Comparison of ENCODE assay signal across 9 cellular contexts in genomic region chr16:4500283-4500682, GRCh38. TPM values are rescaled to one million over a fixed set of nuclear protein-coding genes. Genes with fewer than 3 reads are reported as not detected.
DNase-seq lines count a peak whose midpoint lies in the region; ATAC-seq and TF ChIP-seq lines count a peak whose summit lies in the region.
"Had no signal": no experiment of that assay in that cellular context is flagged by ENCODE, and none has a peak within 500 bp of the region (broad histone marks: within the 10 kb centered on the region; RNA-seq: fewer than 3 reads in every experiment).

No MANE protein-coding gene starts in this region.

- peak overlapping the region; percentile 27 for H2AK5ac ChIP-seq in IMR-90 (ENCODE audit: low read depth, low read length)

- H3K27ac Mint-ChIP-seq in effector memory CD8-positive, alpha-beta T cell = peak overlapping the region; percentile 12 to 68
- peak overlapping the region; percentile 7 for H3K27ac Mint-ChIP-seq in mesothelial cell of epicardium

- H3K36me3 Mint-ChIP-seq in effector memory CD8-positive, alpha-beta T cell (ENCODE audit: insufficient read depth) = peaks cover 10% of the 10 kb centered on the region
- no peaks in the 10 kb centered on the region for H3K36me3 Mint-ChIP-seq in mesothelial cell of epicardium

- peak overlapping the region; percentile 88 for H2BK20ac ChIP-seq in IMR-90 (ENCODE audit: low read depth, low read length)

- H3K36me3 ChIP-seq in IMR-90 (ENCODE audit: control insufficient read depth, insufficient read depth, low read length) = no peaks in the 10 kb centered on the region; the same call in 1 of the 2 replicates
- H3K36me3 ChIP-seq: ovary had no signal

- WGBS in IMR-90 (ENCODE audit: extremely low coverage in 2 of 2, insufficient read length in 1 of 2), 2 experiments = 25% methylated on average over 2 of the region's 3 CpGs; no CpG with 5 or more reads in 1 of the 2 experiments

- peak overlapping the region; percentile 87 for H2BK5ac ChIP-seq in IMR-90 (ENCODE audit: low read depth, low read length, poor library complexity, severe bottlenecking)

- intact Hi-C loops in IMR-90 (cut with micrococcal nuclease) = no loop called here

- H3K4me1 Mint-ChIP-seq in effector memory CD8-positive, alpha-beta T cell (ENCODE audit: low read depth in 2 of 2) = peaks cover 51 to 81% of the 10 kb centered on the region in 2 donors
- peaks cover 12% of the 10 kb centered on the region for H3K4me1 Mint-ChIP-seq in mesothelial cell of epicardium

- H3K4me3 Mint-ChIP-seq in effector memory CD8-positive, alpha-beta T cell = no peak overlapping the region
- H3K4me3 Mint-ChIP-seq in mesothelial cell of epicardium = no peak overlapping the region

- H3K4me1 ChIP-seq in IMR-90 (ENCODE audit: control insufficient read depth, insufficient read depth, low read length) = peaks cover 24% of the 10 kb centered on the region

- H2AK9ac ChIP-seq in IMR-90 (replicated peaks; ENCODE audit: low read depth, low read length, poor library complexity) = peak overlapping the region; percentile 33

- no peaks in the 10 kb centered on the region for H3K27me3 Mint-ChIP-seq in effector memory CD8-positive, alpha-beta T cell
- H3K27me3 Mint-ChIP-seq in mesothelial cell of epicardium (ENCODE audit: low read depth) = no peaks in the 10 kb centered on the region

- H3K9me1 ChIP-seq in IMR-90 (ENCODE audit: insufficient read depth, low read length) = peaks cover 35% of the 10 kb centered on the region

- DNase-seq in 8988T (peak; percentile 42), IMR-90 (peak; percentile 88), mesothelial cell of epicardium (ENCODE audit: low spot score in 2 of 2, unreplicated experiment in 2 of 2) (no peak), NCI-H510A treated with DMSO at 0.1 percent for 48 hours (lab: John Stamatoyannopoulos, UW) (no peak), OCI-M1 (lab: John Stamatoyannopoulos, UW) (no peak)
- no peak for DNase-seq in effector memory CD8-positive, alpha-beta T cell
- DNase-seq: ovary had no signal

- H3K27ac ChIP-seq in IMR-90 (ENCODE audit: insufficient read depth, low read length) = peak overlapping the region; percentile 43; the same call in 1 of the 2 replicates

- peak overlapping the region; percentile 84 for H2BK120ac ChIP-seq in IMR-90 (ENCODE audit: low read depth, low read length)

- H4K8ac ChIP-seq in IMR-90 (ENCODE audit: low read depth in 2 of 2, low read length in 2 of 2) = peak overlapping the region in 1 of 2 experiments; percentile 54; a peak in 2 of 4 replicates

- ATAC-seq in IMR-90 (ENCODE audit: low read depth) (peak; percentile 87), GM18909 (IDR thresholded peaks at IDR 0.05; ENCODE audit: poor library complexity, unreplicated experiment) (no peak), GM21825 (IDR thresholded peaks at IDR 0.05; ENCODE audit: unreplicated experiment) (no peak)
- no peak for ATAC-seq in effector memory CD8-positive, alpha-beta T cell (replicated peaks)

- in situ Hi-C loops in IMR-90 (cut with MboI; ENCODE audit: low sequenced_read_pairs) = loop anchor here (25.0 kb wide), 1 partner anchor 462 kb away; the partner anchor contains the start of gene SEC14L5

- H3K4me2 ChIP-seq in IMR-90 (ENCODE audit: low read depth, low read length) = peak overlapping the region; percentile 66

- peak overlapping the region; percentile 27; the same call in 1 of the 2 replicates for H4K5ac ChIP-seq in IMR-90 (ENCODE audit: low read depth, low read length)

- H3K4me3 ChIP-seq in IMR-90 (ENCODE audit: insufficient read depth, low read depth, low read length) = no peak overlapping the region

- no peak overlapping the region for H3K9ac ChIP-seq in IMR-90 (ENCODE audit: low read depth, low read length)

- no peak for TF ChIP-seq POLR2A in IMR-90 (IDR thresholded peaks at IDR 0.05; ENCODE audit: low read depth, low read length)

- peak overlapping the region; percentile 68 for H3K56ac ChIP-seq in IMR-90 (ENCODE audit: extremely low read depth, insufficient read depth, low read length)

- H4K20me1 ChIP-seq in IMR-90 (ENCODE audit: insufficient read depth, low read length) = peaks cover 15% of the 10 kb centered on the region

- no TSS peak for BruUV-seq in IMR-90 (replicated peaks; lab: Mats Ljungman, UMichigan)

- peak overlapping the region; percentile 50; the same call in 1 of the 3 replicates for H2BK15ac ChIP-seq in IMR-90 (ENCODE audit: low read depth, low read length)

- TF ChIP-seq RAD21 in IMR-90 (IDR thresholded peaks at IDR 0.05; ENCODE audit: low read length) = no peak

- no peaks in the 10 kb centered on the region for H3K27me3 ChIP-seq in IMR-90 (ENCODE audit: control insufficient read depth, insufficient read depth, low read length)
- H3K27me3 ChIP-seq: ovary had no signal

- H3K79me1 ChIP-seq in IMR-90 (ENCODE audit: low read depth in 1 of 2, low read length in 2 of 2) = peaks cover 34 to 88% of the 10 kb centered on the region in 2 experiments

- peak overlapping the region; percentile 69; the same call in 1 of the 2 replicates for H3K23ac ChIP-seq in IMR-90 (ENCODE audit: low read depth, low read length)

- no peaks in the 10 kb centered on the region for H3K9me3 ChIP-seq in IMR-90 (ENCODE audit: control insufficient read depth, insufficient read depth, low read length)
- H3K9me3 ChIP-seq: ovary had no signal

- CTCF ChIA-PET in IMR-90 (lab: Yijun Ruan, JAX) = interaction anchor here (0.6 to 1.7 kb wide), 4 partner anchors 22 to 183 kb away, joined by 3 to 5 read pairs (median 4); no protein-coding TSS in a partner anchor

- H3K14ac ChIP-seq in IMR-90 (replicated peaks; ENCODE audit: low read depth, low read length) = peak overlapping the region; percentile 73

- H4K91ac ChIP-seq in IMR-90 (ENCODE audit: insufficient read depth, low read depth, low read length) = peak overlapping the region; percentile 78

- H2AFZ ChIP-seq in IMR-90 (replicated peaks; ENCODE audit: low read length, poor library complexity) = peak overlapping the region; percentile 38

- TF ChIP-seq CTCF in IMR-90 (conservative IDR thresholded peaks at IDR 0.05; ENCODE audit: low read depth, low read length) (no peak), mesothelial cell of epicardium (IDR thresholded peaks at IDR 0.05; ENCODE audit: unreplicated experiment) (no peak)

- dilution Hi-C loops in IMR-90 (cut with HindIII; ENCODE audit: low sequenced_read_pairs, unreplicated experiment) = no loop called here

- peak overlapping the region; percentile 73 for H3K4ac ChIP-seq in IMR-90 (ENCODE audit: low read depth, low read length)

- POLR2A ChIA-PET in IMR-90 (lab: Charles Lee; ENCODE audit: unreplicated experiment) = interaction anchor here (1.6 kb wide), 1 partner anchor 10 kb away, joined by 4 read pairs; no protein-coding TSS in a partner anchor

- H3K18ac ChIP-seq in IMR-90 (ENCODE audit: low read depth, low read length) = peak overlapping the region; percentile 46; the same call in 1 of the 2 replicates

- H3K9me3 Mint-ChIP-seq in effector memory CD8-positive, alpha-beta T cell = no peaks in the 10 kb centered on the region
- no peaks in the 10 kb centered on the region for H3K9me3 Mint-ChIP-seq in mesothelial cell of epicardium

TF ChIP-seq in IMR-90, 13 proteins besides CTCF, POLR2A, EP300 and RAD21:
- TF ChIP-seq NFE2L2 (IDR thresholded peaks at IDR 0.05; ENCODE audit: low read depth, low read length) (no peak), FOS (IDR thresholded peaks at IDR 0.05; ENCODE audit: low read depth, low read length) (peak; percentile 89), CEBPB (IDR thresholded peaks at IDR 0.05; ENCODE audit: low read depth, low read length) (peak; percentile 56), MAFK (IDR thresholded peaks at IDR 0.05; ENCODE audit: low read depth, low read length) (peak; percentile 69), RCOR1 (IDR thresholded peaks at IDR 0.05; ENCODE audit: insufficient replicate concordance, low read length) (peak; percentile 69), USF2 (IDR thresholded peaks at IDR 0.05; ENCODE audit: low read depth, low read length) (no peak), CHD1 (IDR thresholded peaks at IDR 0.05; ENCODE audit: low read depth, low read length) (no peak), BHLHE40 (IDR thresholded peaks at IDR 0.05; ENCODE audit: low read depth, low read length) (peak; percentile 46; the same call in 1 of the 2 replicates), MXI1 (IDR thresholded peaks at IDR 0.05; ENCODE audit: borderline replicate concordance, low read depth, low read length) (peak; percentile 69)

RNA-seq across cellular contexts. Expression of gene HMOX2, which starts 24.1 kb away (rescaled TPM):
- total RNA-seq in IMR-90 (2012; rRNA removed) = 91.1 and 98.8 TPM in 2 replicates
- polyA plus RNA-seq in IMR-90 (2012; rRNA removed) = 93.9 and 109 TPM in 2 replicates
- polyA plus RNA-seq in IMR-90 (2012; cell fraction: cytosol; rRNA removed) = 80.5 and 83.7 TPM in 2 replicates
- polyA plus RNA-seq in IMR-90 (2012; cell fraction: nucleus; rRNA removed; ENCODE audit: low replicate concordance) = 50.5 and 52.2 TPM in 2 replicates
- 26.3 to 30.9 TPM (median 27.5 TPM) in 3 replicates for total RNA-seq in mesothelial cell of epicardium

RNA-seq across cellular contexts. Expression of gene NMRAL1, which starts 25.9 kb away (rescaled TPM):
- total RNA-seq in IMR-90 (2012; rRNA removed) (67.6 and 73.6 TPM in 2 replicates), mesothelial cell of epicardium (55.3 to 59.1 TPM (median 56.0 TPM) in 3 replicates)
- 48.6 and 52.4 TPM in 2 replicates for polyA plus RNA-seq in IMR-90 (2012; rRNA removed)
- 62.4 and 64.5 TPM in 2 replicates for polyA plus RNA-seq in IMR-90 (2012; cell fraction: cytosol; rRNA removed)
- 50.0 and 61.0 TPM in 2 replicates for polyA plus RNA-seq in IMR-90 (2012; cell fraction: nucleus; rRNA removed; ENCODE audit: low replicate concordance)

RNA-seq across cellular contexts. Expression of gene CDIP1, which starts 38.3 kb away (rescaled TPM):
- 4.2 and 4.8 TPM in 2 replicates for total RNA-seq in IMR-90 (2012; rRNA removed)
- polyA plus RNA-seq in IMR-90 (2012; rRNA removed) = 14.6 and 15.8 TPM in 2 replicates
- polyA plus RNA-seq in IMR-90 (2012; cell fraction: cytosol; rRNA removed) = 16.9 and 19.7 TPM in 2 replicates
- 14.2 and 20.5 TPM in 2 replicates for polyA plus RNA-seq in IMR-90 (2012; cell fraction: nucleus; rRNA removed; ENCODE audit: low replicate concordance)
- total RNA-seq in mesothelial cell of epicardium = 24.2 to 28.2 TPM (median 27.0 TPM) in 3 replicates

RNA-seq across cellular contexts. Expression of gene C16orf96, which starts 55.9 kb away (rescaled TPM):
- total RNA-seq in IMR-90 (2012; rRNA removed) (not detected in 2 replicates), mesothelial cell of epicardium (0.45 to 0.95 TPM (median 0.58 TPM) in 3 replicates)
- polyA plus RNA-seq in IMR-90 (2012; rRNA removed) = not detected in 2 replicates
- polyA plus RNA-seq in IMR-90 (2012; cell fraction: cytosol; rRNA removed) = not detected in 2 replicates
- polyA plus RNA-seq in IMR-90 (2012; cell fraction: nucleus; rRNA removed; ENCODE audit: low replicate concordance) = 0.01 TPM in 1 of 2 replicates, not detected in the other

Comparison
In these comparisons a context has a peak if more than half of its experiments do, and no peak if none do; other contexts are left out.
1. DNase-seq: peak in 8988T (single experiment) and IMR-90 (single experiment); none in effector memory CD8-positive, alpha-beta T cell (0 of 3), mesothelial cell of epicardium (0 of 2), NCI-H510A treated with DMSO at 0.1 percent for 48 hours (single experiment) and OCI-M1 (single experiment).